Comparison of ENCODE assay signal across 8 cellular contexts in the genomic region with DNA sequence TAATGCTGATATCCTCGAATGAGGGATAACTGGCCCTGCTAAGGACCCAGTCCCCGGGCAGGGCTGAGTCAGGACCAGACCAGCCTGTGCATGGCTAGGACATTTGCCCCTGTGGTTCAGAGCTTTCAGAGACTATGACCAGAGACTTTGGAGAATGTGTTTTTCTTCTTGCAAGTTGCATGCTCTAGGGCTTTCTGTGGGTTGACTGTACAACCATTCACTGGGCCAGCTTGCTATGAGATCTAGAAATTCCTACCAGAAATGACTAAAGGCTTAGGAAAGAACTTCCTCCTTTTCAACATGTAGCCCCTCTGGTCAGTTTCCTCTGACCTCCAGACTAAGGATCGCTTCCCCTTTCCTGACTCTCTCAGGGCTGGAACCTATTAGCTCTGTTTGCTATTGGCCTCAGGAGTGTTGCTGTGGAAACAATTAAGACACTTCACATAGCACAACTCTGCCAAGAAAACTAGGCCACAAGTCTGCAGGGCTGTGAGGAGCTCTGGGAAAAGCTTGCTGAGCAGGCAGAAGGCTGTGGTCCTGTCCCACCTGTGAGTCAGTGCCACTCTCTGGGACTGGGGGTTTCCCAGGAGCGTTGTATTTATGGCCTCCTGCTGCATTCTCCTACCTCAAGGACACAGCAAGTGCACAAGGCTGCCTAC. TPM values are rescaled to one million over a fixed set of nuclear protein-coding genes. Genes with fewer than 3 reads are reported as not detected.
DNase-seq lines count a peak whose midpoint lies in the region; ATAC-seq, FAIRE-seq and TF ChIP-seq lines count a peak whose summit lies in the region.

No MANE protein-coding gene starts in this region.

- H3F3A ChIP-seq in MM.1S (ENCODE audit: insufficient read depth, low read length), result peaks cover 7% of the 10 kb centered on the region

- no peak for ATAC-seq in activated T-cell treated with anti-CD3 and anti-CD28 coated beads, Interleukin-2, amount 50 U/mL, for 4 hours
- ATAC-seq in GM18502 (IDR thresholded peaks at IDR 0.05; ENCODE audit: poor library complexity, unreplicated experiment), result no peak
- no peak for ATAC-seq in HG03565 (IDR thresholded peaks at IDR 0.05; ENCODE audit: unreplicated experiment)

- H3K27ac ChIP-seq in stomach smooth muscle (ENCODE audit: low read length), result peak overlapping the region; percentile 89
- H3K27ac ChIP-seq in MM.1S (ENCODE audit: low read length), result no peak overlapping the region

- H3K9me2 ChIP-seq in MM.1S (replicated peaks; ENCODE audit: insufficient read depth, low read length), result no peaks in the 10 kb centered on the region

- peaks cover 42% of the 10 kb centered on the region for H3K36me3 Mint-ChIP-seq in activated T-cell treated with anti-CD3 and anti-CD28 coated beads, Interleukin-2, amount 50 U/mL, for 4 hours (ENCODE audit: insufficient read depth)

- no peaks in the 10 kb centered on the region for H3K9me3 Mint-ChIP-seq in activated T-cell treated with anti-CD3 and anti-CD28 coated beads, Interleukin-2, amount 50 U/mL, for 4 hours

- H3K79me2 ChIP-seq in MM.1S (ENCODE audit: low read length), result peaks cover 33% of the 10 kb centered on the region

- DNase-seq in M059J (ENCODE audit: low read depth) (peak; percentile 84), astrocyte of the hippocampus (ENCODE audit: low read depth, low spot score) (peak; percentile 95), MM.1S (no peak)
- DNase-seq in activated T-cell treated with anti-CD3 and anti-CD28 coated beads, Interleukin-2, amount 50 U/mL, for 4 hours, result no peak

- H3K36me3 ChIP-seq in stomach smooth muscle (ENCODE audit: control insufficient read depth in 2 of 2, insufficient read depth in 2 of 2, low read length in 2 of 2) (peaks cover 28 to 29% of the 10 kb centered on the region in 2 donors), MM.1S (replicated peaks; ENCODE audit: insufficient read depth, low read length) (peaks cover 9% of the 10 kb centered on the region; the same call in 1 of the 2 replicates)

- no peak for TF ChIP-seq CTCF in MM.1S (IDR thresholded peaks at IDR 0.05; ENCODE audit: low read length)

- H3K4me3 Mint-ChIP-seq in activated T-cell treated with anti-CD3 and anti-CD28 coated beads, Interleukin-2, amount 50 U/mL, for 4 hours, result no peak overlapping the region

- H3K27me3 Mint-ChIP-seq in activated T-cell treated with anti-CD3 and anti-CD28 coated beads, Interleukin-2, amount 50 U/mL, for 4 hours (ENCODE audit: low read depth), result no peaks in the 10 kb centered on the region

- H3K4me1 Mint-ChIP-seq in activated T-cell treated with anti-CD3 and anti-CD28 coated beads, Interleukin-2, amount 50 U/mL, for 4 hours (ENCODE audit: low read depth), result no peaks in the 10 kb centered on the region

- H3K27me3 ChIP-seq in stomach smooth muscle (ENCODE audit: control insufficient read depth in 1 of 2, insufficient read depth in 2 of 2, low read length in 2 of 2), result no peaks in the 10 kb centered on the region
- H3K27me3 ChIP-seq in MM.1S (replicated peaks; ENCODE audit: insufficient read depth, low read length), result no peaks in the 10 kb centered on the region

- peaks cover 75% of the 10 kb centered on the region for H3K4me1 ChIP-seq in stomach smooth muscle (ENCODE audit: control insufficient read depth, insufficient read depth, low read length)
- peaks cover 9% of the 10 kb centered on the region for H3K4me1 ChIP-seq in MM.1S (ENCODE audit: low read length)

- H3K4me3 ChIP-seq in stomach smooth muscle (ENCODE audit: low read length in 2 of 2), result peak overlapping the region; percentile 12 to 55
- no peak overlapping the region for H3K4me3 ChIP-seq in MM.1S (ENCODE audit: low read length)

- H2AFZ ChIP-seq in MM.1S (ENCODE audit: low read length), result no peak overlapping the region

- H3K4me2 ChIP-seq in MM.1S (ENCODE audit: low read depth, low read length), result no peak overlapping the region

- H3K9ac ChIP-seq in stomach smooth muscle (ENCODE audit: low read length in 2 of 2) (peak overlapping the region; percentile 30 to 36), MM.1S (ENCODE audit: low read length) (no peak overlapping the region)

- FAIRE-seq in islet of Langerhans (lab: Jason Lieb, UNC), result peak; percentile 72

- H4K20me1 ChIP-seq in MM.1S (ENCODE audit: insufficient read depth, low read length), result 0 out of 2 replicates have a peak, but pooled peaks cover 3% of the 10 kb centered on the region

- H3K9me3 ChIP-seq in stomach smooth muscle (ENCODE audit: control insufficient read depth in 2 of 2, low read length in 2 of 2) (no peaks in the 10 kb centered on the region), MM.1S (replicated peaks; ENCODE audit: insufficient read depth, low read length) (no peaks in the 10 kb centered on the region)

RNA-seq across cellular contexts. Expression of a gene that starts 10.7 kb away (rescaled TPM):
- 3.1 and 6.1 TPM in 2 replicates for total RNA-seq in M059J (2014; rRNA removed; shearing (Covaris generic))
- 10 to 100 TPM; 19.7 to 21.9 (median 19.9) TPM for total RNA-seq in activated T-cell treated with anti-CD3 and anti-CD28 coated beads, Interleukin-2, amount 50 U/mL, for 4 hours

RNA-seq across cellular contexts. Expression of a gene that starts 27.5 kb away (rescaled TPM):
- 6.6 and 11.7 TPM in 2 replicates for total RNA-seq in M059J (2014; rRNA removed; shearing (Covaris generic))
- total RNA-seq in activated T-cell treated with anti-CD3 and anti-CD28 coated beads, Interleukin-2, amount 50 U/mL, for 4 hours, result 1 to 10 TPM in 1 of 3 donors, under 1 TPM in 2; 0.71 to 1.4 (median 0.87) TPM

RNA-seq across cellular contexts. Expression of a gene that starts 49.1 kb away (rescaled TPM):
- 0.96 TPM in 1 of 2 replicates, not detected in the other for total RNA-seq in M059J (2014; rRNA removed; shearing (Covaris generic))
- 1 to 10 TPM; 2.3 to 3.3 (median 2.4) TPM for total RNA-seq in activated T-cell treated with anti-CD3 and anti-CD28 coated beads, Interleukin-2, amount 50 U/mL, for 4 hours

RNA-seq across cellular contexts. Expression of a gene that starts 53.0 kb away (rescaled TPM):
- 10.2 and 11.0 TPM in 2 replicates for total RNA-seq in M059J (2014; rRNA removed; shearing (Covaris generic))
- 10 to 100 TPM; 14.7 to 17.5 (median 15.8) TPM for total RNA-seq in activated T-cell treated with anti-CD3 and anti-CD28 coated beads, Interleukin-2, amount 50 U/mL, for 4 hours

RNA-seq across cellular contexts. Expression of a gene that starts 59.7 kb away (rescaled TPM):
- 27.5 and 38.1 TPM in 2 replicates for total RNA-seq in M059J (2014; rRNA removed; shearing (Covaris generic))
- 10 to 100 TPM; 44.6 to 52.6 (median 50.7) TPM for total RNA-seq in activated T-cell treated with anti-CD3 and anti-CD28 coated beads, Interleukin-2, amount 50 U/mL, for 4 hours

Comparison
In these comparisons a context has a peak if more than half of its experiments do, and no peak if none do; other contexts are left out.
1. DNase-seq: peak in M059J (single experiment) and astrocyte of the hippocampus (single experiment); none in MM.1S (single experiment) and activated T-cell treated with anti-CD3 and anti-CD28 coated beads, Interleukin-2, amount 50 U/mL, for 4 hours (single experiment).